In genomic region chr17:31216053-31216751, GRCh38 we compare ENCODE assay signal across 8 cellular contexts.
A peak's percentile ranks its signal among the peaks of the same experiment; 100 is the strongest.
DNase-seq lines count a peak whose midpoint lies in the region; ATAC-seq, FAIRE-seq and TF ChIP-seq lines count a peak whose summit lies in the region.

No MANE protein-coding gene starts in this region.

- H3K4me3 ChIP-seq in AG04449 (ENCODE audit: low read depth, low read length) = no peak overlapping the region

- no peak for TF ChIP-seq POLR2A in GM12891 (IDR thresholded peaks at IDR 0.05; ENCODE audit: low read depth, low read length)

- DNase-seq in AG04449 (ENCODE audit: low read depth, low spot score) = peak; percentile 74
- no peak for DNase-seq in GM12891 (ENCODE audit: insufficient read length, low spot score)
- DNase-seq in NCI-H2227 (lab: John Stamatoyannopoulos, UW; ENCODE audit: unreplicated experiment) = peak; percentile 58
- peak; percentile 16 for DNase-seq in central memory CD4-positive, alpha-beta T cell
- DNase-seq in midbrain (lab: John Stamatoyannopoulos, UW) = peak; percentile 64
- no peak for DNase-seq in NK-92 (lab: John Stamatoyannopoulos, UW; ENCODE audit: unreplicated experiment)

- CTCF ChIA-PET in AG04449 (lab: Yijun Ruan, JAX) = interaction anchor here (0.8 to 6.2 kb wide), 41 partner anchors 8 to 405 kb away, joined by 3 to 61 read pairs (median 4); partner anchors contain the start of gene RNF135

- ATAC-seq in HG02759 (IDR thresholded peaks at IDR 0.05; ENCODE audit: unreplicated experiment) = no peak
- ATAC-seq in activated CD4-positive, CD25-positive, alpha-beta regulatory T cell treated with anti-CD3 and anti-CD28 coated beads, Interleukin-2, amount 50 U/mL, for 24 hours = no peak

- peak; percentile 52 for FAIRE-seq in GM12891 (lab: Jason Lieb, UNC)

- no peak for TF ChIP-seq CTCF in AG04449 (IDR thresholded peaks at IDR 0.05; ENCODE audit: insufficient read depth, low read length, missing control alignments)

- POLR2A ChIA-PET in AG04449 (lab: Yijun Ruan, JAX) = no interaction called here

TF ChIP-seq in GM12891, 5 proteins besides CTCF, POLR2A, EP300 and RAD21:
- TF ChIP-seq TAF1 (IDR thresholded peaks at IDR 0.05; ENCODE audit: low read depth, low read length) (no peak), POU2F2 (IDR thresholded peaks at IDR 0.05; ENCODE audit: low read depth, low read length) (no peak), POLR2AphosphoS5 (IDR thresholded peaks at IDR 0.05; ENCODE audit: low read depth, low read length) (no peak), SPI1 (IDR thresholded peaks at IDR 0.05; ENCODE audit: low read depth, low read length) (no peak), PAX5 (IDR thresholded peaks at IDR 0.05; ENCODE audit: insufficient read depth, low read length, severe bottlenecking) (no peak)
TF ChIP-seq in GM12891: peak in this region for 0.

Comparison
In these comparisons a context has a peak if more than half of its experiments do, and no peak if none do; other contexts are left out.
1. DNase-seq: peak in AG04449 (single experiment), NCI-H2227 (single experiment), central memory CD4-positive, alpha-beta T cell (single experiment) and midbrain (single experiment); none in GM12891 (single experiment) and NK-92 (single experiment).